8 cellular contexts compared by ENCODE assay signal in the genomic region with DNA sequence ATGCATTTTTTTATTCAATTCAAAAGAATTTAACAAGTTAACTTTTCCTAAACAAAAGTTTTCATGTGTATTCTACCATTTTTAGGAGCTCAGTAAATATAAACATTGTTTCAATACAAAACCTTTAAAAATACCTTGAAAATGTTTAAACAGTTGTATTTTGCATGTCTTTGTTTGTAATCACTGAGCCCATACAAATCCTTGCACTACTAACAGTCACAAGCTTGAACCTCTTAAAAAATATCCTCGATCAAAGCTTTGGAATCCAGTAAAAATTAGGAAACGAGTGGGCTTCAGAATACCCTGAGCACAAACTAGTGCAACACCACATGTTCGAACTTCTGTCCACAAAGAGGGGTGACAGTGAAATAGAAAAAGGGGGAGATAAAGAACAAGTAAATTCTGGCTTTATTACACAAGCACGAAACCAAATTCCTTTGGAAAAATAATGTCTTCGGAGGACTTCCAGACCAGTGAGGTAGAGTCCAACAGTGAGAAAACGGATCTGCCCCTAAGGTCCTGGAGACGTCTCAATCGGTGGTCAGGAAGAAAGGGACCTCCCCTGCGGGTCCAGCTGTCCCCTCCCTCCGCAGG. TPM values are rescaled to one million over a fixed set of nuclear protein-coding genes. Genes with fewer than 3 reads are reported as not detected.
DNase-seq lines count a peak whose midpoint lies in the region; ATAC-seq and TF ChIP-seq lines count a peak whose summit lies in the region.

No MANE protein-coding gene starts in this region.

- ATAC-seq in GM18505 (IDR thresholded peaks at IDR 0.05; ENCODE audit: unreplicated experiment) = no peak
- no peak for ATAC-seq in GM21515 (IDR thresholded peaks at IDR 0.05; ENCODE audit: unreplicated experiment)

- POLR2A ChIA-PET in A673 (lab: Charles Lee; ENCODE audit: low non-redundant PET) = no interaction called here

- H3K36me3 Mint-ChIP-seq in HFFc6 (ENCODE audit: low read depth) = peaks cover 32% of the 10 kb centered on the region

- CTCF ChIA-PET in A673 (lab: Charles Lee) = interaction anchor here (0.5 to 1.6 kb wide), 7 partner anchors 20 to 655 kb away, joined by 3 to 8 read pairs (median 5); no protein-coding TSS in a partner anchor

- no peak for TF ChIP-seq CTCF in A673 (conservative IDR thresholded peaks at IDR 0.05; ENCODE audit: low read depth, low read length)
- no peak for TF ChIP-seq CTCF in HFFc6 (IDR thresholded peaks at IDR 0.05)
- TF ChIP-seq CTCF in brain microvascular endothelial cell (IDR thresholded peaks at IDR 0.05; ENCODE audit: low read depth, low read length, missing control alignments) = no peak

- H3K27ac Mint-ChIP-seq in HFFc6 = peak overlapping the region; percentile 91

- H3K4me1 Mint-ChIP-seq in HFFc6 (ENCODE audit: low read depth) = peaks cover 53% of the 10 kb centered on the region

- H3K36me3 ChIP-seq in A673 (ENCODE audit: insufficient read depth, low read length, poor library complexity, severe bottlenecking) (no peaks in the 10 kb centered on the region), brain microvascular endothelial cell (replicated peaks) (no peaks in the 10 kb centered on the region)

- BruUV-seq in A673 (replicated peaks; lab: Mats Ljungman, UMichigan) = TSS peak; percentile 57

- peak; percentile 6 for DNase-seq in A673 (ENCODE audit: low spot score)
- peak; percentile 8 for DNase-seq in HFFc6
- DNase-seq in brain microvascular endothelial cell = no peak
- no peak for DNase-seq in NOMO-1 treated with dmso at 0.1 percent for 144 hours (lab: John Stamatoyannopoulos, UW; ENCODE audit: unreplicated experiment)
- no peak for DNase-seq in ecto neural progenitor cell (ENCODE audit: low spot score)

- H3K27me3 ChIP-seq in A673 (replicated peaks; ENCODE audit: insufficient read depth, low read depth, low read length, poor library complexity) = no peaks in the 10 kb centered on the region
- H3K27me3 ChIP-seq in brain microvascular endothelial cell (replicated peaks) = no peaks in the 10 kb centered on the region
- no peaks in the 10 kb centered on the region for H3K27me3 ChIP-seq in mononuclear cell (ENCODE audit: insufficient read depth, low read length)

- intact Hi-C loops in A673 (cut with micrococcal nuclease; ENCODE audit: unreplicated experiment) = loop anchor here (5.0 kb wide), 1 partner anchor 482 kb away; no protein-coding TSS in a partner anchor

- peaks cover 8% of the 10 kb centered on the region for H3K4me1 ChIP-seq in A673 (ENCODE audit: insufficient read depth, low read length, poor library complexity, severe bottlenecking)
- H3K4me1 ChIP-seq in mononuclear cell (ENCODE audit: insufficient read depth, low read length) = peaks cover 15% of the 10 kb centered on the region

- H3K27ac ChIP-seq in A673 (ENCODE audit: low read depth, low read length, poor library complexity, severe bottlenecking) = peak overlapping the region; percentile 87
- no peak overlapping the region for H3K27ac ChIP-seq in brain microvascular endothelial cell

- in situ Hi-C loops in brain microvascular endothelial cell (cut with HindIII; ENCODE audit: low pct_ligation_motif_present, low sequenced_read_pairs) = no loop called here

- H3K9me3 ChIP-seq in A673 (ENCODE audit: low read depth, low read length, poor library complexity, severe bottlenecking) (no peaks in the 10 kb centered on the region), mononuclear cell (ENCODE audit: low read depth, low read length) (no peaks in the 10 kb centered on the region)

- peak overlapping the region; percentile 96 for H3K4me3 Mint-ChIP-seq in HFFc6

- H3K4me3 ChIP-seq in A673 (ENCODE audit: low read depth, low read length, poor library complexity, severe bottlenecking) (peak overlapping the region; percentile 84), brain microvascular endothelial cell (ENCODE audit: low read depth, low read length) (peak overlapping the region; percentile 88), mononuclear cell (ENCODE audit: low read length) (peak overlapping the region; percentile 65)

- peaks cover 3% of the 10 kb centered on the region for H3K27me3 Mint-ChIP-seq in HFFc6 (ENCODE audit: insufficient read depth)

- TF ChIP-seq POLR2A in GM18505 (IDR thresholded peaks at IDR 0.05; ENCODE audit: borderline replicate concordance, extremely low read depth, insufficient read depth, insufficient read length) = no peak

- H3K9me3 Mint-ChIP-seq in HFFc6 = no peaks in the 10 kb centered on the region

RNA-seq across cellular contexts. Expression of a gene that starts 1.5 kb away (rescaled TPM):
- total RNA-seq in A673 (2021) (14.1 and 18.4 TPM in 2 replicates), mononuclear cell (34.5 TPM)
- total RNA-seq in HFFc6 (2021; fragmentation: NEBNext Ultra II Directional; extraction: Animal tissue kit (Norgen Biotek cat#: 25700)) = 100 to 1,000 TPM; 109 to 154 (median 119) TPM

Comparison
In these comparisons a context has a peak if more than half of its experiments do, and no peak if none do; other contexts are left out.
1. DNase-seq: peak in A673 (single experiment) and HFFc6 (single experiment); none in brain microvascular endothelial cell (single experiment), NOMO-1 treated with dmso at 0.1 percent for 144 hours (single experiment) and ecto neural progenitor cell (single experiment).
2. Peak in every context shown above with its lines, with median percentiles within 50 percentile points of each other: H3K4me3 ChIP-seq.